ENCODE assay signal across 17 cellular contexts in genomic region chr10:105023223-105023622, GRCh38.
DNase-seq lines count a peak whose midpoint lies in the region; ATAC-seq lines count a peak whose summit lies in the region.
"Had no signal": no experiment of that assay in that cellular context is flagged by ENCODE, and none has a peak within 500 bp of the region (broad histone marks: within the 10 kb centered on the region; RNA-seq: fewer than 3 reads in every experiment).

No MANE protein-coding gene starts in this region.

- peak; percentile 53 for ATAC-seq in aorta (ENCODE audit: low FRiP score)
- ATAC-seq: CD8-positive, alpha-beta T cell; HCT116; HepG2 had no signal

- DNase-seq in ACHN (peak; percentile 4), NCI-H446 treated with DMSO at 0.1 percent for 48 hours (lab: John Stamatoyannopoulos, UW) (peak; percentile 78), iPS-NIHi11 (ENCODE audit: low spot score) (peak; percentile 13), aorta (no peak), DMS79 (lab: John Stamatoyannopoulos, UW) (no peak), HT-29 (ENCODE audit: low spot score) (no peak), A172 (ENCODE audit: low spot score) (no peak)
- DNase-seq: Calu3; CD8-positive, alpha-beta T cell; DND-41; EL; HFFc6; KBM-7 had no signal

- in situ Hi-C loops in ACHN (cut with HindIII; ENCODE audit: low pct_ligation_motif_present, low pct_unique_long_range_greater_than_20kb, low sequenced_read_pairs): no loop called here

- no peak overlapping the region for H3K27ac ChIP-seq in aorta (ENCODE audit: low read depth in 1 of 2, low read length in 2 of 2)
- H3K27ac ChIP-seq: 22Rv1; BLaER1 treated with 17β-estradiol and CSF1 and Interleukin-3, amounts not matched to agents 10 nM and 100 nM had no signal

- H3K4me3 ChIP-seq in aorta (ENCODE audit: low read length in 2 of 2): no peak overlapping the region
- H3K4me3 ChIP-seq: BLaER1 treated with 17β-estradiol and CSF1 and Interleukin-3, amounts not matched to agents 10 nM and 100 nM had no signal

- H3K36me3 ChIP-seq in aorta (ENCODE audit: control insufficient read depth in 1 of 2, insufficient read depth in 2 of 2, low read length in 1 of 2): no peaks in the 10 kb centered on the region
- H3K36me3 ChIP-seq: BLaER1 treated with 17β-estradiol and CSF1 and Interleukin-3, amounts not matched to agents 10 nM and 100 nM had no signal

- no peaks in the 10 kb centered on the region for H3K9me3 ChIP-seq in aorta (ENCODE audit: control insufficient read depth, low read length)
- H3K9me3 ChIP-seq: BLaER1 treated with 17β-estradiol and CSF1 and Interleukin-3, amounts not matched to agents 10 nM and 100 nM had no signal

- peaks cover 0 to 1% of the 10 kb centered on the region in 2 donors for H3K27me3 ChIP-seq in aorta (ENCODE audit: control insufficient read depth in 1 of 2, insufficient read depth in 2 of 2, low read length in 1 of 2)
- H3K27me3 ChIP-seq: BLaER1 treated with 17β-estradiol and CSF1 and Interleukin-3, amounts not matched to agents 10 nM and 100 nM had no signal

- H3K4me1 ChIP-seq in aorta (ENCODE audit: control insufficient read depth in 1 of 2, insufficient read depth in 2 of 2, low read length in 2 of 2): no peaks in the 10 kb centered on the region

- 38 to 50% methylated on average over 1 of the region's 1 CpG for WGBS in aorta, 2 donors

- intact Hi-C loops in aorta (cut with DNase I): no loop called here

Comparison
In these comparisons a context has a peak if more than half of its experiments do, and no peak if none do; other contexts are left out.
1. DNase-seq: peak in ACHN (single experiment), NCI-H446 treated with DMSO at 0.1 percent for 48 hours (single experiment) and iPS-NIHi11 (single experiment); none in aorta (0 of 2), DMS79 (single experiment), HT-29 (single experiment) and A172 (single experiment).